1 cellular context compared by ENCODE assay signal in genomic region chr3:57234613-57235575, GRCh38.
TF ChIP-seq lines count a peak whose summit lies in the region.

No MANE protein-coding gene starts in this region.

TF ChIP-seq in GM12878, 131 proteins besides CTCF, POLR2A, EP300 and RAD21 (continued from another document):
- TF ChIP-seq PAX5 (IDR thresholded peaks at IDR 0.05; ENCODE audit: borderline replicate concordance, low read depth, low read length) (no peak), DPF2 (IDR thresholded peaks at IDR 0.05) (no peak)
TF ChIP-seq in GM12878: peak in this region for 10.
